ENCODE assay signal across 24 cellular contexts in the genomic region with DNA sequence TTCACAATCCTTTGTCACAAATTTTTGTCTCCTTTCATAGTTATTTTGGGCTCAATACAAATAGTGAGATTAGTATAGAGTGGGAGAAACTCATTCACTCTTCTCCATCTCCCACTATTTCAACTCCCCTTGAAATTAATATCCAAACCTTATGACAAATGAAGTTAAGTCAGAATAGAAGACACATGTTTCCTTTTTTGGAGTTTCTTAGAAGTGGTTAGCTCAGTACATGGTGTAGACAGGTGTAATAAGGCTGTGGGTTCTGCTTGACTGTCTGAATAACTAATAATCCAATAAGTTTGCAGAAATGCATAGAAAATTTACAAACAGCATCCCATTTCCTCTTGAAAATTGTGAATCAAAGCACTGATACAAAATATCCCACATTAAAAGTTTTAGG. TPM values are rescaled to one million over a fixed set of nuclear protein-coding genes. Genes with fewer than 3 reads are reported as not detected.
DNase-seq lines count a peak whose midpoint lies in the region; ATAC-seq and TF ChIP-seq lines count a peak whose summit lies in the region.
"Had no signal": no experiment of that assay in that cellular context is flagged by ENCODE, and none has a peak within 500 bp of the region (broad histone marks: within the 10 kb centered on the region; RNA-seq: fewer than 3 reads in every experiment).

No MANE protein-coding gene starts in this region.

- H3K4me3 Mint-ChIP-seq in activated T-cell treated with anti-CD3 and anti-CD28 coated beads, Interleukin-2, amount 50 U/mL, for 24 hours: no peak overlapping the region
- H3K4me3 Mint-ChIP-seq in CD8-positive, alpha-beta T cell: no peak overlapping the region
- peak overlapping the region; percentile 82 for H3K4me3 Mint-ChIP-seq in activated T-helper 17 cell treated with anti-CD3 and anti-CD28 coated beads, Interleukin-2, amount 50 U/mL, for 72 hours
- H3K4me3 Mint-ChIP-seq: nephron had no signal

- ATAC-seq in CD8-positive, alpha-beta T cell: no peak
- peak; percentile 40 for ATAC-seq in activated T-helper 17 cell treated with anti-CD3 and anti-CD28 coated beads, Interleukin-2, amount 50 U/mL, for 72 hours (replicated peaks)
- no peak for ATAC-seq in GM19023 (IDR thresholded peaks at IDR 0.05; ENCODE audit: unreplicated experiment)
- no peak for ATAC-seq in HG03378 (IDR thresholded peaks at IDR 0.05; ENCODE audit: unreplicated experiment)

- no peaks in the 10 kb centered on the region for H3K9me3 ChIP-seq in CD8-positive, alpha-beta T cell (ENCODE audit: low read length)
- H3K9me3 ChIP-seq in parathyroid adenoma (ENCODE audit: control insufficient read depth, low read length) (no peaks in the 10 kb centered on the region), MG63 (no peaks in the 10 kb centered on the region)
- H3K9me3 ChIP-seq: BE2C, colonic mucosa, upper lobe of left lung had no signal

- H3K36me3 ChIP-seq in CD8-positive, alpha-beta T cell (ENCODE audit: insufficient read depth, low read length): no peaks in the 10 kb centered on the region
- no peaks in the 10 kb centered on the region for H3K36me3 ChIP-seq in parathyroid adenoma (ENCODE audit: control insufficient read depth, insufficient read depth, low read length)
- H3K36me3 ChIP-seq in MG63: peaks cover 79% of the 10 kb centered on the region
- H3K36me3 ChIP-seq: colonic mucosa had no signal

- H2AFZ ChIP-seq in parathyroid adenoma: no peak overlapping the region

- no peak overlapping the region for H3K27ac ChIP-seq in CD8-positive, alpha-beta T cell (ENCODE audit: low read depth, low read length)
- H3K27ac ChIP-seq in parathyroid adenoma: no peak overlapping the region
- H3K27ac ChIP-seq: colonic mucosa, upper lobe of left lung had no signal

- H3K27me3 Mint-ChIP-seq in activated T-cell treated with anti-CD3 and anti-CD28 coated beads, Interleukin-2, amount 50 U/mL, for 24 hours: no peaks in the 10 kb centered on the region
- no peaks in the 10 kb centered on the region for H3K27me3 Mint-ChIP-seq in CD8-positive, alpha-beta T cell (ENCODE audit: low read depth)
- H3K27me3 Mint-ChIP-seq in activated T-helper 17 cell treated with anti-CD3 and anti-CD28 coated beads, Interleukin-2, amount 50 U/mL, for 72 hours: no peaks in the 10 kb centered on the region

- no peak for DNase-seq in activated T-cell treated with anti-CD3 and anti-CD28 coated beads, Interleukin-2, amount 50 U/mL, for 24 hours
- DNase-seq in activated T-cell treated with anti-CD3 and anti-CD28 coated beads, Interleukin-2, amount 50 U/mL, for 48 hours: no peak
- DNase-seq in CD8-positive, alpha-beta T cell: no peak
- no peak for DNase-seq in MG63
- DNase-seq: activated CD4-positive, alpha-beta T cell treated with anti-CD3 and anti-CD28 coated beads, Interleukin-2, amount 50 U/mL, for 4 hours; activated gamma-delta T cell treated with Interleukin-2 at 50 U/mL for 16 hours; anterior cingulate cortex; BE2C; effector CD8-positive, alpha-beta T cell; erythroblast; glutamatergic neuron; H7; MM.1S; NCI-H226; retina had no signal

- peaks cover 41% of the 10 kb centered on the region for H3K4me1 ChIP-seq in CD8-positive, alpha-beta T cell (ENCODE audit: insufficient read depth, low read length)
- H3K4me1 ChIP-seq in parathyroid adenoma: no peaks in the 10 kb centered on the region
- H3K4me1 ChIP-seq: BE2C, colonic mucosa had no signal

- CTCF ChIA-PET in CD8-positive, alpha-beta T cell (lab: Charles Lee): interaction anchor here (1.5 to 4.5 kb wide), 3 partner anchors 10 to 174 kb away, joined by 3 to 13 read pairs (median 4); a partner anchor contains a TSS

- H3K27ac Mint-ChIP-seq in activated T-cell treated with anti-CD3 and anti-CD28 coated beads, Interleukin-2, amount 50 U/mL, for 24 hours: peak overlapping the region; percentile 98
- H3K27ac Mint-ChIP-seq in CD8-positive, alpha-beta T cell: peak overlapping the region; percentile 92
- H3K27ac Mint-ChIP-seq in activated T-helper 17 cell treated with anti-CD3 and anti-CD28 coated beads, Interleukin-2, amount 50 U/mL, for 72 hours: peak overlapping the region; percentile 95

- H3K4me2 ChIP-seq in parathyroid adenoma (ENCODE audit: low read length): peak overlapping the region; percentile 22

- no peak overlapping the region for H3K4me3 ChIP-seq in CD8-positive, alpha-beta T cell (ENCODE audit: low read depth, low read length)
- peak overlapping the region; percentile 40 for H3K4me3 ChIP-seq in parathyroid adenoma (ENCODE audit: low read depth, low read length)
- H3K4me3 ChIP-seq in MG63: no peak overlapping the region
- H3K4me3 ChIP-seq: colonic mucosa, K562, skin epidermis, upper lobe of left lung had no signal

- H3K4me1 Mint-ChIP-seq in activated T-cell treated with anti-CD3 and anti-CD28 coated beads, Interleukin-2, amount 50 U/mL, for 24 hours (ENCODE audit: low read depth): peaks cover 55% of the 10 kb centered on the region
- H3K4me1 Mint-ChIP-seq in CD8-positive, alpha-beta T cell (ENCODE audit: low read depth): peaks cover 60% of the 10 kb centered on the region
- H3K4me1 Mint-ChIP-seq in activated T-helper 17 cell treated with anti-CD3 and anti-CD28 coated beads, Interleukin-2, amount 50 U/mL, for 72 hours: peaks cover 34% of the 10 kb centered on the region

- H3K9me3 Mint-ChIP-seq in activated T-cell treated with anti-CD3 and anti-CD28 coated beads, Interleukin-2, amount 50 U/mL, for 24 hours: no peaks in the 10 kb centered on the region
- no peaks in the 10 kb centered on the region for H3K9me3 Mint-ChIP-seq in CD8-positive, alpha-beta T cell
- H3K9me3 Mint-ChIP-seq in activated T-helper 17 cell treated with anti-CD3 and anti-CD28 coated beads, Interleukin-2, amount 50 U/mL, for 72 hours: no peaks in the 10 kb centered on the region
- H3K9me3 Mint-ChIP-seq: nephron had no signal

- intact Hi-C loops in CD8-positive, alpha-beta T cell (cut with DNase I, micrococcal nuclease): no loop called here

- no peaks in the 10 kb centered on the region for H3K27me3 ChIP-seq in CD8-positive, alpha-beta T cell (ENCODE audit: insufficient read depth, low read length)
- no peaks in the 10 kb centered on the region for H3K27me3 ChIP-seq in parathyroid adenoma (ENCODE audit: control insufficient read depth, insufficient read depth, low read length)
- no peaks in the 10 kb centered on the region for H3K27me3 ChIP-seq in MG63
- H3K27me3 ChIP-seq: BE2C, colonic mucosa, upper lobe of left lung had no signal

- no peak overlapping the region for H3K9ac ChIP-seq in parathyroid adenoma

- no peak for TF ChIP-seq CTCF in CD8-positive, alpha-beta T cell (IDR thresholded peaks at IDR 0.05)
- no peak for TF ChIP-seq CTCF in parathyroid adenoma (IDR thresholded peaks at IDR 0.05)

- POLR2A ChIA-PET in CD8-positive, alpha-beta T cell (lab: Charles Lee): interaction anchor here (1.0 to 7.8 kb wide), 6 partner anchors 11 to 32 kb away, joined by 3 to 85 read pairs (median 4); a partner anchor contains a TSS

- peaks cover 5% of the 10 kb centered on the region for H3K36me3 Mint-ChIP-seq in activated T-cell treated with anti-CD3 and anti-CD28 coated beads, Interleukin-2, amount 50 U/mL, for 24 hours (ENCODE audit: low read depth)
- peaks cover 5% of the 10 kb centered on the region for H3K36me3 Mint-ChIP-seq in CD8-positive, alpha-beta T cell
- H3K36me3 Mint-ChIP-seq in activated T-helper 17 cell treated with anti-CD3 and anti-CD28 coated beads, Interleukin-2, amount 50 U/mL, for 72 hours (ENCODE audit: low read depth): no peaks in the 10 kb centered on the region

- no peaks in the 10 kb centered on the region for H3K79me2 ChIP-seq in parathyroid adenoma

RNA-seq across cellular contexts. Expression of a gene that starts 10.8 kb away (rescaled TPM):
- 100 to 1,000 TPM; 748 to 798 TPM for total RNA-seq in CD8-positive, alpha-beta T cell
- total RNA-seq in activated T-helper 17 cell treated with anti-CD3 and anti-CD28 coated beads, Interleukin-2, amount 50 U/mL, for 72 hours: 1,000 to 10,000 TPM; 1,670 to 3,247 TPM
- 3,730 and 5,410 TPM in 2 replicates for total RNA-seq in MG63 (2014; rRNA removed; shearing (Covaris generic); ENCODE audit: low replicate concordance)
